15 cellular contexts compared by ENCODE assay signal in the genomic region with DNA sequence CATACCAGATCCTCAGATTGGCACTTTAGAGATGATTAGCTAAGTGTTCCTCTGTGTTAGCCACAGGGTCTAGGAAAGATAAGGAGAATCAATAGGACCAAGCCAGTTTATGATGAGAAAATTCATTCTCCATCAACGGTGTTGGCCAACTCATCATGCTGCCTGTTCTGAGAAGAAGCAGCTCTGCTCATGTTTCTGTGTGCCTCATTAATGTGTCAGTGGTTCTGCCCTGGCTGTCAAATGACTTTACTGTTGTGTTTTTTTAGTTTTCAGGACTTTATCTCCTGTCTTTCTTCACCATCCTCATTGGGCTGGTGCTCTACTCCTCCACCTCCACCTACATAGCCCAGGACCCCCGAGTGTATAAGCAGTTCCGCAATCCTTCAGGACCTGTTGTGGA.
A peak's percentile ranks its signal among the peaks of the same experiment; 100 is the strongest.
DNase-seq lines count a peak whose midpoint lies in the region; ATAC-seq and TF ChIP-seq lines count a peak whose summit lies in the region.
"Had no signal": no experiment of that assay in that cellular context is flagged by ENCODE, and none has a peak within 500 bp of the region (broad histone marks: within the 10 kb centered on the region; RNA-seq: fewer than 3 reads in every experiment).

No MANE protein-coding gene starts in this region.

- no peak overlapping the region for H3K27ac Mint-ChIP-seq in neural progenitor cell
- H3K27ac Mint-ChIP-seq: CD4-positive, alpha-beta T cell; H9 had no signal

- no peaks in the 10 kb centered on the region for H3K9me3 ChIP-seq in IMR-90 (ENCODE audit: control insufficient read depth, insufficient read depth, low read length)
- H3K9me3 ChIP-seq in esophagus muscularis mucosa: no peaks in the 10 kb centered on the region
- no peaks in the 10 kb centered on the region for H3K9me3 ChIP-seq in neural progenitor cell (ENCODE audit: low read depth)
- no peaks in the 10 kb centered on the region for H3K9me3 ChIP-seq in thoracic aorta
- H3K9me3 ChIP-seq in osteoblast (ENCODE audit: low read depth, low read length): no peaks in the 10 kb centered on the region

- no peak; the same call in 1 of the 2 replicates for ATAC-seq in IMR-90 (ENCODE audit: low read depth)
- no peak for ATAC-seq in thoracic aorta (ENCODE audit: insufficient number of reproducible peaks, low FRiP score, low read depth)

- H3K4me2 ChIP-seq in IMR-90 (ENCODE audit: low read depth, low read length) (no peak overlapping the region), neural progenitor cell (no peak overlapping the region), osteoblast (ENCODE audit: insufficient read depth, low read length) (no peak overlapping the region)

- no peak overlapping the region for H2AK9ac ChIP-seq in IMR-90 (replicated peaks; ENCODE audit: low read depth, low read length, poor library complexity)

- intact Hi-C loops in IMR-90 (cut with micrococcal nuclease): loop anchor here (5.0 kb wide), 1 partner anchor 74 kb away; no protein-coding TSS in a partner anchor
- intact Hi-C loops in esophagus muscularis mucosa (cut with DNase I): no loop called here

- H3K9me1 ChIP-seq in IMR-90 (ENCODE audit: insufficient read depth, low read length): peaks cover 3% of the 10 kb centered on the region; the same call in 1 of the 2 replicates

- dilution Hi-C loops in IMR-90 (cut with HindIII; ENCODE audit: low sequenced_read_pairs, unreplicated experiment): no loop called here

- H2BK5ac ChIP-seq in IMR-90 (ENCODE audit: low read depth, low read length, poor library complexity, severe bottlenecking): no peak overlapping the region

- CTCF ChIA-PET in IMR-90 (lab: Yijun Ruan, JAX): interaction anchor here (0.6 kb wide), 1 partner anchor 189 kb away, joined by 3 read pairs; no protein-coding TSS in a partner anchor

- no peak overlapping the region for H3K9ac ChIP-seq in IMR-90 (ENCODE audit: low read depth, low read length)
- no peak overlapping the region for H3K9ac ChIP-seq in neural progenitor cell

- no peaks in the 10 kb centered on the region for H3K36me3 ChIP-seq in IMR-90 (ENCODE audit: control insufficient read depth, insufficient read depth, low read length)
- H3K36me3 ChIP-seq in esophagus muscularis mucosa: no peaks in the 10 kb centered on the region
- no peaks in the 10 kb centered on the region for H3K36me3 ChIP-seq in neural progenitor cell
- no peaks in the 10 kb centered on the region for H3K36me3 ChIP-seq in thoracic aorta
- no peaks in the 10 kb centered on the region for H3K36me3 ChIP-seq in osteoblast (ENCODE audit: insufficient read depth, low read length)

- H3K4me1 Mint-ChIP-seq in neural progenitor cell: peaks cover 6% of the 10 kb centered on the region
- H3K4me1 Mint-ChIP-seq: H9 had no signal

- peak overlapping the region; percentile 43; the same call in 1 of the 2 replicates for H4K91ac ChIP-seq in IMR-90 (ENCODE audit: insufficient read depth, low read depth, low read length)

- H3K18ac ChIP-seq in IMR-90 (ENCODE audit: low read depth, low read length): peak overlapping the region; percentile 82

- POLR2A ChIA-PET in IMR-90 (lab: Charles Lee; ENCODE audit: unreplicated experiment): no interaction called here

- H2BK120ac ChIP-seq in IMR-90 (ENCODE audit: low read depth, low read length): peak overlapping the region; percentile 63

- H4K20me1 ChIP-seq in IMR-90 (ENCODE audit: insufficient read depth, low read length): no peaks in the 10 kb centered on the region
- H4K20me1 ChIP-seq in neural progenitor cell (ENCODE audit: low read depth): no peaks in the 10 kb centered on the region
- H4K20me1 ChIP-seq in osteoblast (ENCODE audit: insufficient read depth, low read length): no peaks in the 10 kb centered on the region

- H4K8ac ChIP-seq in IMR-90 (ENCODE audit: low read depth in 2 of 2, low read length in 2 of 2): peak overlapping the region in 1 of 2 experiments; percentile 24; a peak in 1 of 4 replicates

- peak overlapping the region; percentile 50 for H2BK20ac ChIP-seq in IMR-90 (ENCODE audit: low read depth, low read length)

- H2BK15ac ChIP-seq in IMR-90 (ENCODE audit: low read depth, low read length): peak overlapping the region; percentile 6; the same call in 1 of the 3 replicates

- no peaks in the 10 kb centered on the region for H3F3A ChIP-seq in neural progenitor cell (ENCODE audit: low read depth)

- H3K27me3 ChIP-seq in IMR-90 (ENCODE audit: control insufficient read depth, insufficient read depth, low read length) (no peaks in the 10 kb centered on the region), esophagus muscularis mucosa (no peaks in the 10 kb centered on the region), neural progenitor cell (no peaks in the 10 kb centered on the region), thoracic aorta (replicated peaks; ENCODE audit: insufficient read depth) (no peaks in the 10 kb centered on the region), osteoblast (ENCODE audit: insufficient read depth, low read length) (no peaks in the 10 kb centered on the region)

- no peak overlapping the region for H3K4me3 ChIP-seq in IMR-90 (ENCODE audit: insufficient read depth, low read depth, low read length)
- H3K4me3 ChIP-seq in esophagus muscularis mucosa: no peak overlapping the region
- no peak overlapping the region for H3K4me3 ChIP-seq in neural progenitor cell
- H3K4me3 ChIP-seq in thoracic aorta: no peak overlapping the region
- no peak overlapping the region for H3K4me3 ChIP-seq in osteoblast (ENCODE audit: insufficient read depth, low read length)

- no peak overlapping the region for H2AFZ ChIP-seq in IMR-90 (replicated peaks; ENCODE audit: low read length, poor library complexity)
- no peak overlapping the region for H2AFZ ChIP-seq in neural progenitor cell (replicated peaks)
- no peak overlapping the region for H2AFZ ChIP-seq in osteoblast (ENCODE audit: low read length)

- in situ Hi-C loops in IMR-90 (cut with MboI; ENCODE audit: low sequenced_read_pairs): no loop called here

- DNase-seq in IMR-90 (no peak), esophagus muscularis mucosa (ENCODE audit: extremely low spot score) (no peak), neural progenitor cell (ENCODE audit: low spot score) (no peak), thoracic aorta (ENCODE audit: low spot score) (no peak), Ammon's horn (ENCODE audit: low spot score) (no peak), AG20443 (ENCODE audit: low spot score) (no peak), osteoblast (ENCODE audit: insufficient read length, low spot score, missing footprints) (no peak)
- no peak for DNase-seq in activated T-cell treated with anti-CD3 and anti-CD28 coated beads, Interleukin-2, amount 50 U/mL, for 48 hours
- DNase-seq: CD4-positive, alpha-beta T cell; DMS153; DMS79; GDM1; H9 had no signal

- H4K5ac ChIP-seq in IMR-90 (ENCODE audit: low read depth, low read length): no peak overlapping the region; the same call in 1 of the 2 replicates

- H3K14ac ChIP-seq in IMR-90 (replicated peaks; ENCODE audit: low read depth, low read length): no peak overlapping the region

- peak overlapping the region; percentile 49; the same call in 1 of the 2 replicates for H3K23ac ChIP-seq in IMR-90 (ENCODE audit: low read depth, low read length)

- no peaks in the 10 kb centered on the region for H3K79me1 ChIP-seq in IMR-90 (ENCODE audit: low read depth in 1 of 2, low read length in 2 of 2)

- no peak for TF ChIP-seq POLR2A in IMR-90 (IDR thresholded peaks at IDR 0.05; ENCODE audit: low read depth, low read length)
- no peak for TF ChIP-seq POLR2A in esophagus muscularis mucosa (IDR thresholded peaks at IDR 0.05; ENCODE audit: low read depth)

- H3K4me1 ChIP-seq in IMR-90 (ENCODE audit: control insufficient read depth, insufficient read depth, low read length): peaks cover 7% of the 10 kb centered on the region
- peaks cover 31 to 56% (median 51%) of the 10 kb centered on the region in 4 donors for H3K4me1 ChIP-seq in esophagus muscularis mucosa
- peaks cover 18% of the 10 kb centered on the region for H3K4me1 ChIP-seq in neural progenitor cell
- H3K4me1 ChIP-seq in thoracic aorta (ENCODE audit: control insufficient read depth in 1 of 2, low read depth in 2 of 2): peaks cover 24 to 88% of the 10 kb centered on the region in 2 donors
- peaks cover 9% of the 10 kb centered on the region for H3K4me1 ChIP-seq in osteoblast (ENCODE audit: insufficient read depth, low read length)

- no peak for TF ChIP-seq CTCF in IMR-90 (conservative IDR thresholded peaks at IDR 0.05; ENCODE audit: low read depth, low read length)
- no peak for TF ChIP-seq CTCF in esophagus muscularis mucosa (IDR thresholded peaks at IDR 0.05)
- no peak for TF ChIP-seq CTCF in neural progenitor cell (IDR thresholded peaks at IDR 0.05)
- TF ChIP-seq CTCF in thoracic aorta (IDR thresholded peaks at IDR 0.05): no peak
- no peak for TF ChIP-seq CTCF in osteoblast (IDR thresholded peaks at IDR 0.05; ENCODE audit: extremely low read depth, low read depth, low read length)

- no peaks in the 10 kb centered on the region for H3K79me2 ChIP-seq in neural progenitor cell (ENCODE audit: low read depth)
- no peaks in the 10 kb centered on the region for H3K79me2 ChIP-seq in osteoblast (ENCODE audit: insufficient read depth, low read length)

- no peak for TF ChIP-seq EP300 in esophagus muscularis mucosa (IDR thresholded peaks at IDR 0.05)

- H3K27me3 Mint-ChIP-seq in neural progenitor cell (ENCODE audit: insufficient read depth, low read depth): no peaks in the 10 kb centered on the region

- peak overlapping the region; percentile 45; the same call in 1 of the 2 replicates for H2AK5ac ChIP-seq in IMR-90 (ENCODE audit: low read depth, low read length)

- no peaks in the 10 kb centered on the region for H3K9me3 Mint-ChIP-seq in neural progenitor cell
- H3K9me3 Mint-ChIP-seq: CD4-positive, alpha-beta T cell; H9 had no signal

- H3K4ac ChIP-seq in IMR-90 (ENCODE audit: low read depth, low read length): peak overlapping the region; percentile 80

- H3K27ac ChIP-seq in IMR-90 (ENCODE audit: insufficient read depth, low read length): no peak overlapping the region
- peak overlapping the region; percentile 0 to 40 (median 38) for H3K27ac ChIP-seq in esophagus muscularis mucosa (replicated peaks in 1 of 4)
- H3K27ac ChIP-seq in neural progenitor cell: no peak overlapping the region
- H3K27ac ChIP-seq in thoracic aorta: peak overlapping the region; percentile 88 to 96
- no peak overlapping the region for H3K27ac ChIP-seq in osteoblast (ENCODE audit: low read depth, low read length)
- H3K27ac ChIP-seq: 22Rv1, C4-2B had no signal

- H3K56ac ChIP-seq in IMR-90 (ENCODE audit: extremely low read depth, insufficient read depth, low read length): no peak overlapping the region

- H3K36me3 Mint-ChIP-seq in neural progenitor cell: peaks cover 31% of the 10 kb centered on the region

- BruUV-seq in IMR-90 (replicated peaks; lab: Mats Ljungman, UMichigan): no TSS peak

- no peak for TF ChIP-seq RAD21 in IMR-90 (IDR thresholded peaks at IDR 0.05; ENCODE audit: low read length)

- peak overlapping the region; percentile 54 for H3K4me3 Mint-ChIP-seq in neural progenitor cell
- H3K4me3 Mint-ChIP-seq: CD4-positive, alpha-beta T cell; H9 had no signal

- WGBS in IMR-90 (ENCODE audit: extremely low coverage in 2 of 2, insufficient read length in 1 of 2), 2 experiments: 83% methylated on average over 1 of the region's 3 CpGs; no CpG with 5 or more reads in 1 of the 2 experiments
- 90% methylated on average over 3 of the region's 3 CpGs for WGBS in esophagus muscularis mucosa

TF ChIP-seq in IMR-90, 13 proteins besides CTCF, POLR2A, EP300 and RAD21 (continues in another document):
- no peak for TF ChIP-seq MXI1 (IDR thresholded peaks at IDR 0.05; ENCODE audit: borderline replicate concordance, low read depth, low read length)

Comparison
In these comparisons a context has a peak if more than half of its experiments do, and no peak if none do; other contexts are left out.
1. H3K27ac ChIP-seq: peak in esophagus muscularis mucosa (4 of 4) and thoracic aorta (2 of 2); none in IMR-90 (single experiment), neural progenitor cell (single experiment) and osteoblast (single experiment).